In the genomic region with DNA sequence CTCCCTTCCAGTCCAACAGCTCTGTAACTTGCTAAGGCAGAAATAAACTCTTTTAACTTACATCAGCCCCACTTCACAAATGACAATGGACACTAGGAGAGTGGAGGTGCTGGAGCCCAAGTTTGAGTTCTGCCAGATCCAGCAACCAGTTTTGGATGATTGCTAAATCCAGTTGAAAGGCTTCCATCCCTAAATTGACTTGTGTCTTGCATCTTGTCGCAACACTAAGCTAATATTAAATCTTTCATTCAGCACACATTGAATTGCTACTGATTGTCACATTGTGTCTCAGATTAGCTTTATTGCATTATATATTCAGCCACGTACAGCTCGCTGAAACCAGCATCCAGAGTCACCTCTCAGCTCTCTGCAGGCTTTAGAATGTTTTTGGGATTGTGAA, we compare ENCODE assay signal across 22 cellular contexts. TPM values are rescaled to one million over a fixed set of nuclear protein-coding genes. Genes with fewer than 3 reads are reported as not detected.
"Had no signal": no experiment of that assay in that cellular context is flagged by ENCODE, and none has a peak within 500 bp of the region (broad histone marks: within the 10 kb centered on the region; RNA-seq: fewer than 3 reads in every experiment).

No MANE protein-coding gene starts in this region.

- H3K27ac ChIP-seq: esophagus squamous epithelium, gastroesophageal sphincter, left ventricle myocardium inferior, neural progenitor cell, psoas muscle, sigmoid colon, stomach, thoracic aorta, transverse colon had no signal

- FAIRE-seq: endometrium, keratinocyte had no signal

- H3K9me3 ChIP-seq: esophagus squamous epithelium, gastroesophageal sphincter, left ventricle myocardium inferior, mucosa of descending colon, psoas muscle, sigmoid colon, stomach, thoracic aorta, transverse colon had no signal

- DNase-seq: effector memory CD4-positive, alpha-beta T cell; esophagus squamous epithelium; immature natural killer cell; left ventricle myocardium inferior; mucosa of descending colon; natural killer cell; occipital lobe; psoas muscle; sigmoid colon; stimulated activated CD4-positive, alpha-beta T cell treated with anti-CD3 and anti-CD28 coated beads, Interleukin-12 subunit alpha, Interleukin-12 subunit beta, amount 100 ng/mL, for 4 hours; stimulated activated naive CD4-positive, alpha-beta T cell; stomach; substantia nigra; transverse colon had no signal

- H3K4me3 ChIP-seq: esophagus squamous epithelium, gastroesophageal sphincter, left ventricle myocardium inferior, lung, mucosa of descending colon, neural progenitor cell, psoas muscle, sigmoid colon, skin epidermis, stomach, thoracic aorta, transverse colon had no signal

- H3K27me3 ChIP-seq: esophagus squamous epithelium, gastroesophageal sphincter, neural progenitor cell, sigmoid colon, stomach, transverse colon had no signal

- H3K4me2 ChIP-seq: neural progenitor cell had no signal

- H3K4me1 ChIP-seq: gastroesophageal sphincter, left ventricle myocardium inferior, psoas muscle had no signal

- ATAC-seq: gastroesophageal sphincter, mucosa of descending colon, natural killer cell, psoas muscle had no signal

- H3K9ac ChIP-seq: neural progenitor cell had no signal

- H3K36me3 ChIP-seq: esophagus squamous epithelium, gastroesophageal sphincter, left ventricle myocardium inferior, neural progenitor cell, sigmoid colon, stomach, thoracic aorta, transverse colon had no signal

- H2AFZ ChIP-seq: neural progenitor cell had no signal

RNA-seq across cellular contexts. Expression of gene LIPC, which starts 41.7 kb away (rescaled TPM):
- total RNA-seq: mesenteric fat pad, psoas muscle, thoracic aorta had no signal
- polyA plus RNA-seq: keratinocyte had no signal
